Comparison of ENCODE assay signal across 18 cellular contexts in the genomic region with DNA sequence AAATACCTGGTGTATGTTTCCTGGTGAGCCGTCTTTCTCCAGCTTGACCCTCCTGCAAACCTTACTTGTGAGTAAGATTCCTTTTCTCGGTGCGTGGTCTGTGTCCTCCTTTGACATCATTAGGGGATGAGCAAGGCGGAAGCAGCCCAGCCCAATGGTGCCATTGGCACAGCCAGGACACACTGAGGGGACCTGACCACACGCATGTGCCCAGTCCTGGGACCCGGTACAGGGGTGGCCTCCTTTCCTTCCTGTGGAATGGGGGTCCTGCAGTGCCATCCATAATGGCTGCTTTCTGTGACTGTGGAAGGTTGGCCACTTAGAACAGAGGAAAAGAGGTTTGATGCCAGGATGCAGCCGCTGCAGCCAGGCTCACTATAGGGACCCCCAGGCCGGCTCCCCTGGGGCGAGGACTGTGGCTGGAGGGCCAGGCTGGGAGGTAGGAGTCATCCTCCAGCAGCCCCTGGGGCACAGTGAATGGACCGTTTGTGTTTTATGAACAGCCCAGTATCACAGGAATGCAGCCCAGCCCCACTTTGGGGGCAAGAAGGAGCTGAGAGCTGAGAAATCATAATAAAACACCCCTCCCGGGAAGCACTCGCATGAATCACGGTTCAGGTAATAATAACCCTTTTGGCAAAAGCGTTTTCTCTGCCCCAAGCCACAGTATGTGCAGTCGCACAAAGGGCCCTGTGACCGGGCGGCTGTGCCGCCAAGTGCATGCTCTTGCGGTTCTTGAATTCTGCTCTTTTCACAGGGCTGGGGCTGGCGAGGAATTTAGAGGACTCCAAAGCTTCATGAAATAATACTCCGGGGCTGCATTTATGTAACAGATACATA.
DNase-seq lines count a peak whose midpoint lies in the region; ATAC-seq and TF ChIP-seq lines count a peak whose summit lies in the region.
"Had no signal": no experiment of that assay in that cellular context is flagged by ENCODE, and none has a peak within 500 bp of the region (broad histone marks: within the 10 kb centered on the region; RNA-seq: fewer than 3 reads in every experiment).

No MANE protein-coding gene starts in this region.

- no peak overlapping the region for H3K18ac ChIP-seq in H9 (ENCODE audit: insufficient read length, low read depth, low read length)

- no peak overlapping the region for H2BK20ac ChIP-seq in H9 (ENCODE audit: low read depth, low read length, poor library complexity, severe bottlenecking)

- no peak overlapping the region for H3K56ac ChIP-seq in H9 (ENCODE audit: insufficient read length, low read depth, low read length)

- TF ChIP-seq CTCF in H9 (conservative IDR thresholded peaks at IDR 0.05) (no peak), osteocyte (IDR thresholded peaks at IDR 0.05) (no peak), left lung (IDR thresholded peaks at IDR 0.05) (no peak)

- no peaks in the 10 kb centered on the region for H4K20me1 ChIP-seq in BLaER1
- H4K20me1 ChIP-seq in H9 (ENCODE audit: control insufficient read depth, insufficient read depth, insufficient read length): no peaks in the 10 kb centered on the region

- H2AK5ac ChIP-seq in H9 (ENCODE audit: insufficient read length, low read length): no peak overlapping the region

- no peaks in the 10 kb centered on the region for H3K36me3 ChIP-seq in BLaER1
- no peaks in the 10 kb centered on the region for H3K36me3 ChIP-seq in left lung

- H3K4me1 Mint-ChIP-seq in H9 (peaks cover 6 to 10% of the 10 kb centered on the region in 2 experiments), osteocyte (ENCODE audit: unreplicated experiment) (no peaks in the 10 kb centered on the region)

- no peak overlapping the region for H3T11ph ChIP-seq in H9 (ENCODE audit: low read length)

- H3K27ac Mint-ChIP-seq in H9: peak overlapping the region in 1 of 3 experiments; percentile 16; a peak in 1 of 7 replicates
- no peak overlapping the region for H3K27ac Mint-ChIP-seq in osteocyte (ENCODE audit: unreplicated experiment)

- no peaks in the 10 kb centered on the region for H3K79me2 ChIP-seq in H9 (ENCODE audit: insufficient read depth, low read length)

- H2BK120ac ChIP-seq in H9 (ENCODE audit: low read depth, low read length, poor library complexity, severe bottlenecking): no peak overlapping the region

- H3K4me1 ChIP-seq in BLaER1 (peaks cover 78% of the 10 kb centered on the region), H9 (ENCODE audit: insufficient read depth, low read length) (no peaks in the 10 kb centered on the region), left lung (no peaks in the 10 kb centered on the region)
- H3K4me1 ChIP-seq: A549 had no signal

- H3K23me2 ChIP-seq in H9 (ENCODE audit: insufficient read length, low read depth, low read length, poor library complexity, severe bottlenecking): no peaks in the 10 kb centered on the region

- H2AFZ ChIP-seq in H9 (ENCODE audit: low read length): no peak overlapping the region
- H2AFZ ChIP-seq: GM23248 had no signal

- H3K4me3 ChIP-seq in BLaER1 (no peak overlapping the region), left lung (no peak overlapping the region)
- H3K4me3 ChIP-seq: A549, GM23248 had no signal

- WGBS in H9 (ENCODE audit: extremely low coverage, insufficient read length, low lambda C conversion rate): no CpG with 5 or more reads among the region's 21 CpGs

- H4K5ac ChIP-seq in H9 (ENCODE audit: insufficient read length, low read depth, low read length): no peak overlapping the region

- intact Hi-C loops in left lung (cut with DNase I): no loop called here

- no peaks in the 10 kb centered on the region for H3K79me1 ChIP-seq in H9 (ENCODE audit: insufficient read depth, low read depth, low read length, poor library complexity, severe bottlenecking)

- H4K8ac ChIP-seq in H9 (replicated peaks; ENCODE audit: insufficient read length, low read depth, low read length): no peak overlapping the region

- no peak overlapping the region for H3K14ac ChIP-seq in H9 (ENCODE audit: insufficient read depth, low read length)

- no peak overlapping the region for H2BK12ac ChIP-seq in H9 (ENCODE audit: insufficient read length, low read depth, low read length)

- no peak overlapping the region for H4K91ac ChIP-seq in H9 (ENCODE audit: insufficient read length, low read depth, low read length)

- H3K36me3 Mint-ChIP-seq in H9 (ENCODE audit: insufficient read depth in 1 of 3, low read depth in 3 of 3) (no peaks in the 10 kb centered on the region), osteocyte (ENCODE audit: unreplicated experiment) (no peaks in the 10 kb centered on the region)

- H3K4me2 ChIP-seq in BLaER1 (peak overlapping the region; percentile 53), H9 (ENCODE audit: insufficient read depth, insufficient read length, low read length) (no peak overlapping the region)
- H3K4me2 ChIP-seq: A549, KMS-11 had no signal

- H3K23ac ChIP-seq in H9 (ENCODE audit: insufficient read length, low read depth, low read length): no peak overlapping the region

- H3K9me3 Mint-ChIP-seq in H9 (no peaks in the 10 kb centered on the region; a peak in 1 of 5 replicates), osteocyte (ENCODE audit: unreplicated experiment) (no peaks in the 10 kb centered on the region)

- no peak for ATAC-seq in left lung
- ATAC-seq: A549 had no signal

- H3K9me3 ChIP-seq in BLaER1: 0 out of 2 replicates have a peak, but pooled peaks cover 6% of the 10 kb centered on the region
- H3K9me3 ChIP-seq in H9 (ENCODE audit: control insufficient read depth, low read depth, low read length): no peaks in the 10 kb centered on the region
- H3K9me3 ChIP-seq in left lung: no peaks in the 10 kb centered on the region
- H3K9me3 ChIP-seq: A549 had no signal

- H3K27me3 Mint-ChIP-seq in H9 (ENCODE audit: low read depth) (peaks cover 3% of the 10 kb centered on the region; the same call in 1 of the 2 replicates), osteocyte (ENCODE audit: unreplicated experiment) (no peaks in the 10 kb centered on the region)

- DNase-seq in H9: peak; percentile 8
- peak; percentile 39 for DNase-seq in ecto neural progenitor cell (ENCODE audit: low spot score)
- DNase-seq in osteocyte (ENCODE audit: extremely low spot score, unreplicated experiment): peak; percentile 78
- no peak for DNase-seq in left lung
- DNase-seq in ureter (ENCODE audit: low spot score): no peak
- DNase-seq in DMS153 (lab: John Stamatoyannopoulos, UW): no peak
- DNase-seq: DMS79 treated with DMSO at 0.1 percent for 48 hours, GF-D8, GM23248, NCI-H1092 treated with DMSO at 0.1 percent for 48 hours, NCI-H1694, NCI-H2107, NCI-H226, NCI-H526 treated with DMSO at 0.1 percent for 48 hours, OCI-M1 had no signal

- H3K27ac ChIP-seq in BLaER1: no peak overlapping the region
- H3K27ac ChIP-seq in H9 (ENCODE audit: insufficient read length, low read depth, low read length): no peak overlapping the region
- no peak overlapping the region for H3K27ac ChIP-seq in left lung
- H3K27ac ChIP-seq: A549, GM23248, KMS-11 had no signal

- H3K27me3 ChIP-seq in BLaER1 (no peaks in the 10 kb centered on the region), H9 (ENCODE audit: insufficient read depth, low read length) (no peaks in the 10 kb centered on the region), left lung (no peaks in the 10 kb centered on the region)

- H3K9ac ChIP-seq in BLaER1 (no peak overlapping the region), H9 (ENCODE audit: extremely low read depth, insufficient read length, low read length) (no peak overlapping the region)
- H3K9ac ChIP-seq: GM23248, KMS-11 had no signal

- no peak overlapping the region for H3K4ac ChIP-seq in H9 (ENCODE audit: low read depth, low read length)

- no peak overlapping the region for H2BK5ac ChIP-seq in H9 (ENCODE audit: insufficient read length, low read length)

- no peak overlapping the region for H2BK15ac ChIP-seq in H9 (ENCODE audit: low read depth, low read length)

- H3K4me3 Mint-ChIP-seq in H9 (no peak overlapping the region), osteocyte (ENCODE audit: unreplicated experiment) (no peak overlapping the region)

Comparison
In these comparisons a context has a peak if more than half of its experiments do, and no peak if none do; other contexts are left out.
1. DNase-seq: peak in H9 (single experiment), ecto neural progenitor cell (single experiment) and osteocyte (single experiment); none in left lung (0 of 2), ureter (single experiment) and DMS153 (single experiment).